ENCODE assay signal across 24 cellular contexts in genomic region chr15:70465812-70466211, GRCh38.
"Had no signal": no experiment of that assay in that cellular context is flagged by ENCODE, and none has a peak within 500 bp of the region (broad histone marks: within the 10 kb centered on the region; RNA-seq: fewer than 3 reads in every experiment).

No MANE protein-coding gene starts in this region.

- H3K4me3 ChIP-seq: coronary artery, dorsolateral prefrontal cortex had no signal

- H3K27ac ChIP-seq: brain microvascular endothelial cell, coronary artery, dorsolateral prefrontal cortex had no signal

- H3K27me3 ChIP-seq: brain microvascular endothelial cell had no signal

- H3K36me3 ChIP-seq: brain microvascular endothelial cell had no signal

- ATAC-seq: activated CD4-positive, alpha-beta T cell treated with anti-CD3 and anti-CD28 coated beads for 36 hours; activated CD8-positive, alpha-beta memory T cell treated with anti-CD3 and anti-CD28 coated beads, Interleukin-2, amount 10 ng/mL, durations not matched to agents 7 days and 5 days; activated CD8-positive, alpha-beta T cell treated with anti-CD3 and anti-CD28 coated beads, Interleukin-2, amount 10 ng/mL, durations not matched to agents 7 days and 5 days; esophagus mucosa had no signal

- DNase-seq: activated CD4-positive, alpha-beta memory T cell treated with anti-CD3 and anti-CD28 coated beads for 36 hours; activated CD4-positive, alpha-beta T cell treated with anti-CD3 and anti-CD28 coated beads for 36 hours; activated CD4-positive, alpha-beta T cell treated with anti-CD3 and anti-CD28 coated beads, Interleukin-2, amount 10 ng/mL, durations not matched to agents 24 days and 14 days; activated CD4-positive, CD25-positive, alpha-beta regulatory T cell; activated CD4-positive, CD25-positive, alpha-beta regulatory T cell treated with anti-CD3 and anti-CD28 coated beads, Interleukin-2, amount 50 U/mL, for 72 hours; activated CD8-positive, alpha-beta memory T cell treated with anti-CD3 and anti-CD28 coated beads, Interleukin-2, amount 10 ng/mL, durations not matched to agents 7 days and 5 days; activated CD8-positive, alpha-beta memory T cell treated with anti-CD3 and anti-CD28 coated beads, Interleukin-2, amount 50 U/mL, for 4 hours; activated CD8-positive, alpha-beta T cell treated with anti-CD3 and anti-CD28 coated beads, Interleukin-2, amount 10 ng/mL, durations not matched to agents 7 days and 5 days; activated gamma-delta T cell treated with Interleukin-2 at 50 U/mL for 16 hours; activated naive CD4-positive, alpha-beta T cell treated with anti-CD3 and anti-CD28 coated beads, Interleukin-2, amount 50 U/mL, for 16 hours; activated naive CD4-positive, alpha-beta T cell treated with Interleukin-2 at 50 U/mL for 16 hours; activated T-cell treated with anti-CD3 and anti-CD28 coated beads, Interleukin-2, amount 50 U/mL, for 1 hour; activated T-cell treated with anti-CD3 and anti-CD28 coated beads, Interleukin-2, amount 50 U/mL, for 48 hours; amniotic stem cell; anterior cingulate cortex; brain microvascular endothelial cell; effector memory CD4-positive, alpha-beta T cell; endodermal cell; foreskin fibroblast; head of caudate nucleus; T-helper 2 cell had no signal
